10 cellular contexts compared by ENCODE assay signal in genomic region chr5:58775699-58776098, GRCh38.
DNase-seq lines count a peak whose midpoint lies in the region; ATAC-seq and TF ChIP-seq lines count a peak whose summit lies in the region.
"Had no signal": no experiment of that assay in that cellular context is flagged by ENCODE, and none has a peak within 500 bp of the region (broad histone marks: within the 10 kb centered on the region; RNA-seq: fewer than 3 reads in every experiment).

No MANE protein-coding gene starts in this region.

- H3K79me1 ChIP-seq in mesendoderm (ENCODE audit: low read length), result no peaks in the 10 kb centered on the region

- H3K27me3 ChIP-seq in mesendoderm (ENCODE audit: insufficient read depth, low read length, poor library complexity) (no peaks in the 10 kb centered on the region), adrenal gland (no peaks in the 10 kb centered on the region)
- H3K27me3 ChIP-seq: SJSA1 had no signal

- no peaks in the 10 kb centered on the region for H3K9me3 ChIP-seq in adrenal gland (replicated peaks in 1 of 3)
- H3K9me3 ChIP-seq: SJSA1, thoracic aorta had no signal

- H3K4me3 ChIP-seq in mesendoderm (ENCODE audit: low read length) (no peak overlapping the region), adrenal gland (no peak overlapping the region)
- H3K4me3 ChIP-seq: SJSA1, thoracic aorta had no signal

- no peak for TF ChIP-seq POLR2A in adrenal gland (IDR thresholded peaks at IDR 0.05)

- H4K8ac ChIP-seq in mesendoderm (ENCODE audit: low read depth, low read length), result no peak overlapping the region

- no peak overlapping the region for H3K23ac ChIP-seq in mesendoderm (ENCODE audit: low read length)

- no peaks in the 10 kb centered on the region for H3K36me3 ChIP-seq in mesendoderm (ENCODE audit: control insufficient read depth, insufficient read depth, low read length)
- no peaks in the 10 kb centered on the region for H3K36me3 ChIP-seq in adrenal gland (replicated peaks in 1 of 2)
- H3K36me3 ChIP-seq: SJSA1, thoracic aorta had no signal

- H3K27ac ChIP-seq in mesendoderm (ENCODE audit: low read depth, low read length) (no peak overlapping the region), adrenal gland (no peak overlapping the region)
- H3K27ac ChIP-seq: SJSA1, thoracic aorta had no signal

- no peak overlapping the region for H4K5ac ChIP-seq in mesendoderm (ENCODE audit: low read length)

- no peak overlapping the region for H3K18ac ChIP-seq in mesendoderm (ENCODE audit: low read length)

- no peak for TF ChIP-seq CTCF in adrenal gland (IDR thresholded peaks at IDR 0.05)

- WGBS in mesendoderm (ENCODE audit: extremely low coverage, insufficient coverage, low lambda C conversion rate), result no CpG with 5 or more reads among the region's 2 CpGs
- 74 to 87% (median 79%) methylated on average over 2 of the region's 2 CpGs for WGBS in adrenal gland, 4 donors

- no peak overlapping the region for H3K9ac ChIP-seq in mesendoderm (ENCODE audit: low read length)

- no peaks in the 10 kb centered on the region for H3K4me1 ChIP-seq in mesendoderm (ENCODE audit: control insufficient read depth, low read depth, low read length)
- H3K4me1 ChIP-seq in adrenal gland (replicated peaks in 1 of 2), result no peaks in the 10 kb centered on the region
- H3K4me1 ChIP-seq: SJSA1 had no signal

- no peaks in the 10 kb centered on the region for H3K79me2 ChIP-seq in mesendoderm (ENCODE audit: control insufficient read depth, insufficient read depth, low read length)

- H2BK5ac ChIP-seq in mesendoderm (ENCODE audit: low read length), result no peak overlapping the region

- H2AK5ac ChIP-seq in mesendoderm (ENCODE audit: low read length), result no peak overlapping the region

- no peak overlapping the region for H2BK120ac ChIP-seq in mesendoderm (ENCODE audit: low read depth, low read length)

- H2BK15ac ChIP-seq in mesendoderm (replicated peaks; ENCODE audit: low read depth), result no peak overlapping the region

- peak; percentile 71 for ATAC-seq in GM19023 (IDR thresholded peaks at IDR 0.05; ENCODE audit: unreplicated experiment)
- ATAC-seq in GM21447 (IDR thresholded peaks at IDR 0.05; ENCODE audit: unreplicated experiment), result peak; percentile 89
- peak; percentile 80 for ATAC-seq in HG03097 (IDR thresholded peaks at IDR 0.05; ENCODE audit: low FRiP score, unreplicated experiment)

- intact Hi-C loops in adrenal gland (cut with DNase I), result no loop called here

- no peak overlapping the region for H3K56ac ChIP-seq in mesendoderm (ENCODE audit: low read length)

- H3K4ac ChIP-seq in mesendoderm (ENCODE audit: low read depth, low read length), result no peak overlapping the region

- peak; percentile 19 for DNase-seq in mesendoderm
- DNase-seq in SIG-M5 (lab: John Stamatoyannopoulos, UW), result no peak
- no peak for DNase-seq in SIG-M5 treated with dmso at 0.1 percent for 504 hours (lab: John Stamatoyannopoulos, UW; ENCODE audit: unreplicated experiment)
- no peak for DNase-seq in adrenal gland
- DNase-seq: NCI-H226 had no signal

- H3K4me2 ChIP-seq in mesendoderm (ENCODE audit: low read length), result no peak overlapping the region
